ENCODE assay signal across 12 cellular contexts in genomic region chr9:131640438-131641181, GRCh38.
A peak's percentile ranks its signal among the peaks of the same experiment; 100 is the strongest.
DNase-seq lines count a peak whose midpoint lies in the region; ATAC-seq and TF ChIP-seq lines count a peak whose summit lies in the region.
"Had no signal": no experiment of that assay in that cellular context is flagged by ENCODE, and none has a peak within 500 bp of the region (broad histone marks: within the 10 kb centered on the region; RNA-seq: fewer than 3 reads in every experiment).

No MANE protein-coding gene starts in this region.

- H3K27me3 ChIP-seq in thyroid gland: no peaks in the 10 kb centered on the region

- no peak for ATAC-seq in activated T-helper 17 cell treated with anti-CD3 and anti-CD28 coated beads, Interleukin-2, amount 50 U/mL, for 72 hours (replicated peaks)
- peak; percentile 45 for ATAC-seq in left ventricle myocardium superior
- ATAC-seq in GM21515 (IDR thresholded peaks at IDR 0.05; ENCODE audit: unreplicated experiment): no peak
- ATAC-seq: activated CD4-positive, CD25-positive, alpha-beta regulatory T cell treated with anti-CD3 and anti-CD28 coated beads, Interleukin-2, amount 50 U/mL, for 24 hours; Panc1 had no signal

- peak overlapping the region; percentile 81 to 90 (median 87) for H3K27ac ChIP-seq in thyroid gland

- H3K9me3 Mint-ChIP-seq in activated CD4-positive, alpha-beta T cell treated with anti-CD3 and anti-CD28 coated beads, Interleukin-2, amount 10 ng/mL, durations not matched to agents 7 days and 5 days: no peaks in the 10 kb centered on the region
- no peaks in the 10 kb centered on the region for H3K9me3 Mint-ChIP-seq in activated T-helper 17 cell treated with anti-CD3 and anti-CD28 coated beads, Interleukin-2, amount 50 U/mL, for 72 hours
- H3K9me3 Mint-ChIP-seq: memory B cell had no signal

- peaks cover 47% of the 10 kb centered on the region for H3K4me1 Mint-ChIP-seq in activated CD4-positive, alpha-beta T cell treated with anti-CD3 and anti-CD28 coated beads, Interleukin-2, amount 10 ng/mL, durations not matched to agents 7 days and 5 days
- H3K4me1 Mint-ChIP-seq in activated T-helper 17 cell treated with anti-CD3 and anti-CD28 coated beads, Interleukin-2, amount 50 U/mL, for 72 hours: peaks cover 48% of the 10 kb centered on the region

- peak overlapping the region; percentile 0 for H3K27ac Mint-ChIP-seq in activated CD4-positive, alpha-beta T cell treated with anti-CD3 and anti-CD28 coated beads, Interleukin-2, amount 10 ng/mL, durations not matched to agents 7 days and 5 days
- peak overlapping the region; percentile 94 for H3K27ac Mint-ChIP-seq in activated T-helper 17 cell treated with anti-CD3 and anti-CD28 coated beads, Interleukin-2, amount 50 U/mL, for 72 hours

- CTCF ChIA-PET in activated CD4-positive, alpha-beta T cell treated with anti-CD3 and anti-CD28 coated beads, Interleukin-2, amount 10 ng/mL, durations not matched to agents 7 days and 5 days (lab: Charles Lee): interaction anchor here (1.3 kb wide), 1 partner anchor 100 kb away, joined by 4 read pairs; no protein-coding TSS in a partner anchor

- no peak overlapping the region for H3K4me3 ChIP-seq in thyroid gland (replicated peaks in 1 of 3)

- peaks cover 35% of the 10 kb centered on the region for H3K36me3 Mint-ChIP-seq in activated CD4-positive, alpha-beta T cell treated with anti-CD3 and anti-CD28 coated beads, Interleukin-2, amount 10 ng/mL, durations not matched to agents 7 days and 5 days (ENCODE audit: low read depth)
- H3K36me3 Mint-ChIP-seq in activated T-helper 17 cell treated with anti-CD3 and anti-CD28 coated beads, Interleukin-2, amount 50 U/mL, for 72 hours (ENCODE audit: low read depth): peaks cover 98% of the 10 kb centered on the region

- intact Hi-C loops in left ventricle myocardium superior (cut with micrococcal nuclease): no loop called here
- intact Hi-C loops in thyroid gland (cut with DNase I): no loop called here

- no peaks in the 10 kb centered on the region for H3K27me3 Mint-ChIP-seq in activated CD4-positive, alpha-beta T cell treated with anti-CD3 and anti-CD28 coated beads, Interleukin-2, amount 10 ng/mL, durations not matched to agents 7 days and 5 days
- H3K27me3 Mint-ChIP-seq in activated T-helper 17 cell treated with anti-CD3 and anti-CD28 coated beads, Interleukin-2, amount 50 U/mL, for 72 hours: no peaks in the 10 kb centered on the region
- H3K27me3 Mint-ChIP-seq: memory B cell had no signal

- DNase-seq in activated CD4-positive, alpha-beta T cell treated with anti-CD3 and anti-CD28 coated beads, Interleukin-2, amount 10 ng/mL, durations not matched to agents 7 days and 5 days: no peak
- no peak for DNase-seq in activated CD4-positive, alpha-beta T cell treated with anti-CD3 and anti-CD28 coated beads for 48 hours
- DNase-seq in left ventricle myocardium superior (no peak), thyroid gland (no peak), ACHN (no peak), NCI-H82 (lab: John Stamatoyannopoulos, UW) (no peak)
- DNase-seq: NCI-H2081 had no signal

- in situ Hi-C loops in ACHN (cut with HindIII; ENCODE audit: low pct_ligation_motif_present, low pct_unique_long_range_greater_than_20kb, low sequenced_read_pairs): no loop called here

- 82 to 92% methylated on average over 8 to 11 of the region's 11 CpGs for WGBS in thyroid gland, 2 donors

- H3K9me3 ChIP-seq in thyroid gland: no peaks in the 10 kb centered on the region

- H3K4me1 ChIP-seq in thyroid gland: peaks cover 35 to 57% of the 10 kb centered on the region in 2 donors

- POLR2A ChIA-PET in activated CD4-positive, alpha-beta T cell treated with anti-CD3 and anti-CD28 coated beads, Interleukin-2, amount 10 ng/mL, durations not matched to agents 7 days and 5 days (lab: Charles Lee): no interaction called here

- peaks cover 0 to 3% of the 10 kb centered on the region in 2 donors for H3K36me3 ChIP-seq in thyroid gland

- H3K4me3 Mint-ChIP-seq in activated CD4-positive, alpha-beta T cell treated with anti-CD3 and anti-CD28 coated beads, Interleukin-2, amount 10 ng/mL, durations not matched to agents 7 days and 5 days: no peak overlapping the region
- peak overlapping the region; percentile 77 for H3K4me3 Mint-ChIP-seq in activated T-helper 17 cell treated with anti-CD3 and anti-CD28 coated beads, Interleukin-2, amount 50 U/mL, for 72 hours
- H3K4me3 Mint-ChIP-seq: memory B cell had no signal

- no peak for TF ChIP-seq POLR2A in thyroid gland (IDR thresholded peaks at IDR 0.05)

- TF ChIP-seq CTCF in thyroid gland (IDR thresholded peaks at IDR 0.05): no peak
